ENCODE assay signal across 1 cellular context in the genomic region with DNA sequence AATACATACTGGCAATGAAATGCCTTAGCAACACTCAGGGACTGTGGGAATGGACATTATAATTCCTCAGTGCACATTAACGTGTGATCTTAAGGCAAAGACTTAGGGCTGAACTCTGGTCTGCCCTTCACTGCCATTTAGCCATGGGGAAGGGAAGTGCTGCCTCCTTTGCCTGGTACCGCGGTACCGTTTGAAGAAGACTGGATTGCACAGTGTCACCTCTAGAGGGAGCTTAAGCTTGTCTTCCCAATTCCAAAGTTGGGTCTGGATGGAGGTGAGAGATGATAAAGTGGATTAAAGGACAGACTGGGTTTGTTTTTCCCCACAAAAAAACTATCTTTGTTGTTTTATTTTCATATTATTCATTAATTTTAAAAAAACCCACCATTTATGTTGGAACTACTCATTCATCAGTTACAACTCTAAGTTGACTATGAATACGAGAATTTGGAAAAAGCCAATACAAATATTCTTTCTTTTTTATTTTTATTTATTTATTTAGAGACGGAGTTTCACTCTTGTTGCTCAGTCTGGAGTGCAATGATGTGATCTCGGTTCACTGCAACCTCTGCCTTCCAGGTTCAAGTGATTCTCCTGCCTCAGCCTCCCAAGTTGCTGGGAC.
A peak's percentile ranks its signal among the peaks of the same experiment; 100 is the strongest.
TF ChIP-seq lines count a peak whose summit lies in the region.

No MANE protein-coding gene starts in this region.

TF ChIP-seq in HCT116, 20 proteins besides CTCF, POLR2A, EP300 and RAD21 (continued from another document):
- TF ChIP-seq CBX3 (IDR thresholded peaks at IDR 0.05; ENCODE audit: low read depth) = peak; percentile 85
- TF ChIP-seq POLR2AphosphoS5 (IDR thresholded peaks at IDR 0.05; ENCODE audit: low read depth, low read length) = no peak
